8 cellular contexts compared by ENCODE assay signal in genomic region chr19:5977222-5977784, GRCh38. TPM values are rescaled to one million over a fixed set of nuclear protein-coding genes. Genes with fewer than 3 reads are reported as not detected.
DNase-seq lines count a peak whose midpoint lies in the region; ATAC-seq and TF ChIP-seq lines count a peak whose summit lies in the region.

No MANE protein-coding gene starts in this region.

- no peaks in the 10 kb centered on the region; the same call in none of the 2 replicates for H3K36me3 ChIP-seq in MG63
- no peaks in the 10 kb centered on the region for H3K36me3 ChIP-seq in ectodermal cell (ENCODE audit: control insufficient read depth, insufficient read depth, low read length)

- H3K27me3 Mint-ChIP-seq in neural crest cell (ENCODE audit: low read depth), result no peaks in the 10 kb centered on the region

- ATAC-seq in GM21515 (IDR thresholded peaks at IDR 0.05; ENCODE audit: unreplicated experiment) (peak; percentile 17), HG03565 (IDR thresholded peaks at IDR 0.05; ENCODE audit: unreplicated experiment) (no peak)

- peak overlapping the region; percentile 83 for H3K27ac Mint-ChIP-seq in neural crest cell (ENCODE audit: unreplicated experiment)

- WGBS in ectodermal cell, 2 experiments, result 2 to 3% methylated on average over 43 of the region's 43 CpGs

- TF ChIP-seq CTCF in neural crest cell (conservative IDR thresholded peaks at IDR 0.05), result no peak

- no peaks in the 10 kb centered on the region for H3K9me3 Mint-ChIP-seq in neural crest cell

- no peaks in the 10 kb centered on the region for H3K36me3 Mint-ChIP-seq in neural crest cell (ENCODE audit: low read depth)

- H3K27me3 ChIP-seq in MG63 (no peaks in the 10 kb centered on the region), ectodermal cell (ENCODE audit: control insufficient read depth, insufficient read depth, low read length, poor library complexity, severe bottlenecking) (no peaks in the 10 kb centered on the region)

- peak overlapping the region; percentile 97 for H3K4me3 Mint-ChIP-seq in neural crest cell

- H3K4me1 Mint-ChIP-seq in neural crest cell, result peaks cover 43% of the 10 kb centered on the region

- peak overlapping the region; percentile 75 for H3K4me3 ChIP-seq in MG63
- peak overlapping the region; percentile 86 for H3K4me3 ChIP-seq in ectodermal cell (ENCODE audit: insufficient read depth, low read depth, low read length)

- no peaks in the 10 kb centered on the region for H3K4me1 ChIP-seq in ectodermal cell (ENCODE audit: control insufficient read depth, insufficient read depth, low read length)

- peak overlapping the region; percentile 57 for H3K27ac ChIP-seq in ectodermal cell (ENCODE audit: insufficient read depth, low read depth, low read length, poor library complexity, severe bottlenecking)

- DNase-seq in MG63 (no peak), neural crest cell (ENCODE audit: low read depth, low spot score) (no peak), NCI-H2227 (lab: John Stamatoyannopoulos, UW; ENCODE audit: unreplicated experiment) (no peak), SIG-M5 treated with dmso at 0.1 percent for 504 hours (lab: John Stamatoyannopoulos, UW; ENCODE audit: unreplicated experiment) (no peak)
- no peak for DNase-seq in stimulated activated CD8-positive, alpha-beta memory T cell treated with anti-CD3 and anti-CD28 coated beads, Interleukin-4, amount 100 ng/mL, for 48 hours

- H3K9me3 ChIP-seq in MG63 (no peaks in the 10 kb centered on the region), ectodermal cell (ENCODE audit: control insufficient read depth, low read length) (no peaks in the 10 kb centered on the region)

RNA-seq across cellular contexts. Expression of gene RANBP3, which starts 0.6 kb away (rescaled TPM):
- total RNA-seq in MG63 (2014; rRNA removed; shearing (Covaris generic); ENCODE audit: low replicate concordance), result 43.4 and 54.4 TPM in 2 replicates
- 108 TPM for polyA plus RNA-seq in ectodermal cell (2013, experiment 1 of 4)
- polyA plus RNA-seq in ectodermal cell (2013, experiment 2 of 4), result 110 TPM
- 71.9 TPM for polyA plus RNA-seq in ectodermal cell (2013, experiment 3 of 4)
- 76.3 TPM for polyA plus RNA-seq in ectodermal cell (2013, experiment 4 of 4)
- total RNA-seq in neural crest cell, result 121 and 122 TPM in 2 replicates
